Comparison of ENCODE assay signal across 8 cellular contexts in the genomic region with DNA sequence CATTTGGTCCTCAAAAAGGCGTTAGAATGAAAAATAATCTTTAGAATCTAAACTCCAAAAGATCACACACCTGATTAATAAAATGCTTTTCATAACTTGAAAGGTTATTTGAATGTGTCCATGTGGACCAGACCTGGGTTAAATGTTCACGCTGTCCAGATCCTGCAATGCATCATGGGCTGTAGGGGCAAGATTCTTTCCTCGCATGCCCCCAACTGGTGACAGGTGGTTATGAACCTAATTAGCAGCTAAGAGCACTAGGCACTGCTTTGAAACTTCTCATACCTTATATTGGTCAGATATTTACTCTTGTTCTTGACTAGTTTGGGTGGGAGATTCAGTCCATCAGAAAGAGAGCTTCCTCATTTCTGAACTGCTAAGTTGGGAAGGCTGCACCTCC. TPM values are rescaled to one million over a fixed set of nuclear protein-coding genes. Genes with fewer than 3 reads are reported as not detected.
DNase-seq lines count a peak whose midpoint lies in the region; ATAC-seq and TF ChIP-seq lines count a peak whose summit lies in the region.

No MANE protein-coding gene starts in this region.

- no peak overlapping the region for H3K4me3 Mint-ChIP-seq in activated CD4-positive, alpha-beta T cell treated with anti-CD3 and anti-CD28 coated beads, Interleukin-2, amount 10 ng/mL, durations not matched to agents 7 days and 5 days
- H3K4me3 Mint-ChIP-seq in activated naive CD8-positive, alpha-beta T cell treated with anti-CD3 and anti-CD28 coated beads for 36 hours: no peak overlapping the region
- H3K4me3 Mint-ChIP-seq in activated T-helper 1 cell treated with anti-CD3 and anti-CD28 coated beads, Interleukin-12 subunit alpha, Interleukin-12 subunit beta, Interleukin-2, Interleukin-4 antibody, amounts not matched to agents 30 ng/mL and 10 ng/mL and 1 ng/mL, durations not matched to agents 14 hours and 24 hours and 36 hours: no peak overlapping the region

- TF ChIP-seq CTCF in smooth muscle cell (IDR thresholded peaks at IDR 0.05; ENCODE audit: borderline replicate concordance, insufficient read depth, poor library complexity, severe bottlenecking): peak; percentile 4

- intact Hi-C loops in activated T-helper 1 cell treated with anti-CD3 and anti-CD28 coated beads, Interleukin-12 subunit alpha, Interleukin-12 subunit beta, Interleukin-2, Interleukin-4 antibody, amounts not matched to agents 30 ng/mL and 10 ng/mL and 1 ng/mL, durations not matched to agents 14 hours and 24 hours and 36 hours (cut with micrococcal nuclease): loop anchor here (1.0 kb wide), 1 partner anchor 101 kb away; no protein-coding TSS in a partner anchor

- no peak for TF ChIP-seq EP300 in Ishikawa (IDR thresholded peaks at IDR 0.05; ENCODE audit: borderline replicate concordance)

- no peaks in the 10 kb centered on the region for H3K9me3 ChIP-seq in smooth muscle cell (replicated peaks; ENCODE audit: low read depth)

- no peak overlapping the region for H3K4me3 ChIP-seq in smooth muscle cell

- no peaks in the 10 kb centered on the region for H3K36me3 ChIP-seq in smooth muscle cell (ENCODE audit: low read depth)

- H3K9me3 Mint-ChIP-seq in activated CD4-positive, alpha-beta T cell treated with anti-CD3 and anti-CD28 coated beads, Interleukin-2, amount 10 ng/mL, durations not matched to agents 7 days and 5 days: no peaks in the 10 kb centered on the region
- H3K9me3 Mint-ChIP-seq in activated naive CD8-positive, alpha-beta T cell treated with anti-CD3 and anti-CD28 coated beads for 36 hours: no peaks in the 10 kb centered on the region
- H3K9me3 Mint-ChIP-seq in activated T-helper 1 cell treated with anti-CD3 and anti-CD28 coated beads, Interleukin-12 subunit alpha, Interleukin-12 subunit beta, Interleukin-2, Interleukin-4 antibody, amounts not matched to agents 30 ng/mL and 10 ng/mL and 1 ng/mL, durations not matched to agents 14 hours and 24 hours and 36 hours: peaks cover 3% of the 10 kb centered on the region

- WGBS in smooth muscle cell (ENCODE audit: low lambda C conversion rate): 50% methylated on average over 3 of the region's 3 CpGs

- H3K27ac ChIP-seq in smooth muscle cell (ENCODE audit: low read depth): no peak overlapping the region

- TF ChIP-seq RAD21 in Ishikawa (IDR thresholded peaks at IDR 0.05; ENCODE audit: low read depth): peak; percentile 42; the same call in 1 of the 2 replicates

- peaks cover 16% of the 10 kb centered on the region for H3K27me3 Mint-ChIP-seq in activated CD4-positive, alpha-beta T cell treated with anti-CD3 and anti-CD28 coated beads, Interleukin-2, amount 10 ng/mL, durations not matched to agents 7 days and 5 days
- H3K27me3 Mint-ChIP-seq in activated naive CD8-positive, alpha-beta T cell treated with anti-CD3 and anti-CD28 coated beads for 36 hours: peaks cover 38% of the 10 kb centered on the region
- no peaks in the 10 kb centered on the region for H3K27me3 Mint-ChIP-seq in activated T-helper 1 cell treated with anti-CD3 and anti-CD28 coated beads, Interleukin-12 subunit alpha, Interleukin-12 subunit beta, Interleukin-2, Interleukin-4 antibody, amounts not matched to agents 30 ng/mL and 10 ng/mL and 1 ng/mL, durations not matched to agents 14 hours and 24 hours and 36 hours (ENCODE audit: insufficient read depth)

- POLR2A ChIA-PET in activated CD4-positive, alpha-beta T cell treated with anti-CD3 and anti-CD28 coated beads, Interleukin-2, amount 10 ng/mL, durations not matched to agents 7 days and 5 days (lab: Charles Lee): no interaction called here

- no peak overlapping the region for H3K27ac Mint-ChIP-seq in activated CD4-positive, alpha-beta T cell treated with anti-CD3 and anti-CD28 coated beads, Interleukin-2, amount 10 ng/mL, durations not matched to agents 7 days and 5 days
- H3K27ac Mint-ChIP-seq in activated naive CD8-positive, alpha-beta T cell treated with anti-CD3 and anti-CD28 coated beads for 36 hours: no peak overlapping the region
- H3K27ac Mint-ChIP-seq in activated T-helper 1 cell treated with anti-CD3 and anti-CD28 coated beads, Interleukin-12 subunit alpha, Interleukin-12 subunit beta, Interleukin-2, Interleukin-4 antibody, amounts not matched to agents 30 ng/mL and 10 ng/mL and 1 ng/mL, durations not matched to agents 14 hours and 24 hours and 36 hours: no peak overlapping the region

- CTCF ChIA-PET in activated CD4-positive, alpha-beta T cell treated with anti-CD3 and anti-CD28 coated beads, Interleukin-2, amount 10 ng/mL, durations not matched to agents 7 days and 5 days (lab: Charles Lee): interaction anchor here (1.5 to 1.9 kb wide), 2 partner anchors 16 to 98 kb away, joined by 4 to 7 read pairs; no protein-coding TSS in a partner anchor

- H4K20me1 ChIP-seq in smooth muscle cell (ENCODE audit: low read depth): no peaks in the 10 kb centered on the region

- H3K4me1 ChIP-seq in smooth muscle cell (ENCODE audit: low read depth): peaks cover 8% of the 10 kb centered on the region

- peaks cover 21% of the 10 kb centered on the region for H3K27me3 ChIP-seq in smooth muscle cell (ENCODE audit: low read depth)

- no peaks in the 10 kb centered on the region for H3K79me2 ChIP-seq in smooth muscle cell (ENCODE audit: low read depth)

- peaks cover 4% of the 10 kb centered on the region for H3K4me1 Mint-ChIP-seq in activated CD4-positive, alpha-beta T cell treated with anti-CD3 and anti-CD28 coated beads, Interleukin-2, amount 10 ng/mL, durations not matched to agents 7 days and 5 days
- peaks cover 11% of the 10 kb centered on the region for H3K4me1 Mint-ChIP-seq in activated naive CD8-positive, alpha-beta T cell treated with anti-CD3 and anti-CD28 coated beads for 36 hours
- H3K4me1 Mint-ChIP-seq in activated T-helper 1 cell treated with anti-CD3 and anti-CD28 coated beads, Interleukin-12 subunit alpha, Interleukin-12 subunit beta, Interleukin-2, Interleukin-4 antibody, amounts not matched to agents 30 ng/mL and 10 ng/mL and 1 ng/mL, durations not matched to agents 14 hours and 24 hours and 36 hours (ENCODE audit: low read depth): peaks cover 11% of the 10 kb centered on the region

- no peak overlapping the region for H3K9ac ChIP-seq in smooth muscle cell (ENCODE audit: low read depth)

- ATAC-seq in GM21526 (IDR thresholded peaks at IDR 0.05; ENCODE audit: low FRiP score, unreplicated experiment): peak; percentile 96

- DNase-seq in activated CD4-positive, alpha-beta T cell treated with anti-CD3 and anti-CD28 coated beads, Interleukin-2, amount 10 ng/mL, durations not matched to agents 7 days and 5 days: peak; percentile 20
- no peak for DNase-seq in activated CD4-positive, alpha-beta T cell treated with anti-CD3 and anti-CD28 coated beads, Interleukin-2, amount 50 U/mL, for 1 hour
- peak; percentile 25 for DNase-seq in activated naive CD8-positive, alpha-beta T cell treated with anti-CD3 and anti-CD28 coated beads for 36 hours
- DNase-seq in smooth muscle cell (lab: John Stamatoyannopoulos, UW; ENCODE audit: unreplicated experiment): no peak
- no peak for DNase-seq in NCI-H1105 treated with DMSO at 0.1 percent for 48 hours (lab: John Stamatoyannopoulos, UW)
- DNase-seq in activated T-helper 1 cell treated with anti-CD3 and anti-CD28 coated beads, Interleukin-12 subunit alpha, Interleukin-12 subunit beta, Interleukin-2, Interleukin-4 antibody, amounts not matched to agents 30 ng/mL and 10 ng/mL and 1 ng/mL, durations not matched to agents 14 hours and 24 hours and 36 hours (ENCODE audit: low spot score): no peak

- H2AFZ ChIP-seq in smooth muscle cell (ENCODE audit: low read depth): no peak overlapping the region

- no peaks in the 10 kb centered on the region for H3K36me3 Mint-ChIP-seq in activated CD4-positive, alpha-beta T cell treated with anti-CD3 and anti-CD28 coated beads, Interleukin-2, amount 10 ng/mL, durations not matched to agents 7 days and 5 days (ENCODE audit: low read depth)
- no peaks in the 10 kb centered on the region for H3K36me3 Mint-ChIP-seq in activated naive CD8-positive, alpha-beta T cell treated with anti-CD3 and anti-CD28 coated beads for 36 hours
- peaks cover 2% of the 10 kb centered on the region for H3K36me3 Mint-ChIP-seq in activated T-helper 1 cell treated with anti-CD3 and anti-CD28 coated beads, Interleukin-12 subunit alpha, Interleukin-12 subunit beta, Interleukin-2, Interleukin-4 antibody, amounts not matched to agents 30 ng/mL and 10 ng/mL and 1 ng/mL, durations not matched to agents 14 hours and 24 hours and 36 hours (ENCODE audit: low read depth)

- no peaks in the 10 kb centered on the region for H3F3A ChIP-seq in smooth muscle cell (ENCODE audit: low read depth)

- no peak overlapping the region for H3K4me2 ChIP-seq in smooth muscle cell

TF ChIP-seq in Ishikawa, 13 proteins besides CTCF, POLR2A, EP300 and RAD21 (continues in another document):
- TF ChIP-seq CREB1 (IDR thresholded peaks at IDR 0.05; ENCODE audit: low read depth) (no peak), USF1 (IDR thresholded peaks at IDR 0.05) (no peak), TEAD4 (IDR thresholded peaks at IDR 0.05) (no peak)

RNA-seq across cellular contexts. Expression of gene PIP5K1B, which starts 19.3 kb away (rescaled TPM):
- under 1 TPM; 0.73 to 0.77 TPM for total RNA-seq in activated CD4-positive, alpha-beta T cell treated with anti-CD3 and anti-CD28 coated beads, Interleukin-2, amount 10 ng/mL, durations not matched to agents 7 days and 5 days
- 1 to 10 TPM; 1.9 TPM for total RNA-seq in activated naive CD8-positive, alpha-beta T cell treated with anti-CD3 and anti-CD28 coated beads for 36 hours
- total RNA-seq in smooth muscle cell: 0.09 TPM in 1 of 2 replicates, not detected in the other
- not detected in 2 replicates for polyA plus RNA-seq in smooth muscle cell
- 77.4 and 78.5 TPM in 2 replicates for total RNA-seq in activated T-helper 1 cell treated with anti-CD3 and anti-CD28 coated beads, Interleukin-12 subunit alpha, Interleukin-12 subunit beta, Interleukin-2, Interleukin-4 antibody, amounts not matched to agents 30 ng/mL and 10 ng/mL and 1 ng/mL, durations not matched to agents 14 hours and 24 hours and 36 hours

Comparison
In these comparisons a context has a peak if more than half of its experiments do, and no peak if none do; other contexts are left out.
1. DNase-seq: peak in activated CD4-positive, alpha-beta T cell treated with anti-CD3 and anti-CD28 coated beads, Interleukin-2, amount 10 ng/mL, durations not matched to agents 7 days and 5 days (single experiment) and activated naive CD8-positive, alpha-beta T cell treated with anti-CD3 and anti-CD28 coated beads for 36 hours (single experiment); none in activated CD4-positive, alpha-beta T cell treated with anti-CD3 and anti-CD28 coated beads, Interleukin-2, amount 50 U/mL, for 1 hour (single experiment), smooth muscle cell (single experiment), NCI-H1105 treated with DMSO at 0.1 percent for 48 hours (single experiment) and activated T-helper 1 cell treated with anti-CD3 and anti-CD28 coated beads, Interleukin-12 subunit alpha, Interleukin-12 subunit beta, Interleukin-2, Interleukin-4 antibody, amounts not matched to agents 30 ng/mL and 10 ng/mL and 1 ng/mL, durations not matched to agents 14 hours and 24 hours and 36 hours (single experiment).
2. RNA of gene PIP5K1B, which starts 19.3 kb away (total RNA-seq): 77.4 to 78.5 TPM in activated T-helper 1 cell treated with anti-CD3 and anti-CD28 coated beads, Interleukin-12 subunit alpha, Interleukin-12 subunit beta, Interleukin-2, Interleukin-4 antibody, amounts not matched to agents 30 ng/mL and 10 ng/mL and 1 ng/mL, durations not matched to agents 14 hours and 24 hours and 36 hours; 1.9 TPM in activated naive CD8-positive, alpha-beta T cell treated with anti-CD3 and anti-CD28 coated beads for 36 hours, 0.73 to 0.77 TPM in activated CD4-positive, alpha-beta T cell treated with anti-CD3 and anti-CD28 coated beads, Interleukin-2, amount 10 ng/mL, durations not matched to agents 7 days and 5 days and 0.09 TPM in smooth muscle cell; every median in the first group is over 10 times any median in the second.